8 cellular contexts compared by ENCODE assay signal in genomic region chr7:152463714-152464311, GRCh38. TPM values are rescaled to one million over a fixed set of nuclear protein-coding genes. Genes with fewer than 3 reads are reported as not detected.
A peak's percentile ranks its signal among the peaks of the same experiment; 100 is the strongest.
DNase-seq lines count a peak whose midpoint lies in the region; ATAC-seq, FAIRE-seq and TF ChIP-seq lines count a peak whose summit lies in the region.

No MANE protein-coding gene starts in this region.

- no peaks in the 10 kb centered on the region for H3K36me3 ChIP-seq in heart left ventricle

- peaks cover 0 to 33% (median 7%) of the 10 kb centered on the region in 12 donors for H3K4me1 ChIP-seq in heart left ventricle

- WGBS in adipose tissue, 3 donors = 0 to 1% (median 1%) methylated on average over 37 to 70 of the region's 70 CpGs
- WGBS in heart left ventricle, 4 donors = 0 to 1% (median 0%) methylated on average over 24 to 70 of the region's 70 CpGs

- DNase-seq in GM12891 (ENCODE audit: insufficient read length, low spot score) = peak; percentile 96
- DNase-seq in NCI-H1417 treated with DMSO at 0.1 percent for 48 hours (lab: John Stamatoyannopoulos, UW) = peak; percentile 98
- peak; percentile 92 to 98 for DNase-seq in SW 1271 (lab: John Stamatoyannopoulos, UW)
- peak; percentile 100 for DNase-seq in heart left ventricle
- DNase-seq in pons (ENCODE audit: low spot score) = peak; percentile 99
- peak; percentile 100 for DNase-seq in type B pancreatic cell (ENCODE audit: extremely low spot score, unreplicated experiment)

- FAIRE-seq in GM12891 (lab: Jason Lieb, UNC) = peak; percentile 97

- H3K9me3 Mint-ChIP-seq in type B pancreatic cell = no peaks in the 10 kb centered on the region

- H3K4me3 Mint-ChIP-seq in type B pancreatic cell = peak overlapping the region; percentile 96

- H3K27ac ChIP-seq in adipose tissue (ENCODE audit: low read depth, low read length) (peak overlapping the region; percentile 94), heart left ventricle (peak overlapping the region; percentile 99 to 100 (median 100))

- peak; percentile 63 for TF ChIP-seq POLR2A in GM12891 (IDR thresholded peaks at IDR 0.05; ENCODE audit: low read depth, low read length)
- TF ChIP-seq POLR2A in heart left ventricle (IDR thresholded peaks at IDR 0.05) = peak in 1 of 2 donors; percentile 87

- H3K4me3 ChIP-seq in heart left ventricle = peak overlapping the region; percentile 91 to 99 (median 96)

- H3K27me3 ChIP-seq in heart left ventricle = no peaks in the 10 kb centered on the region

- TF ChIP-seq CTCF in heart left ventricle (IDR thresholded peaks at IDR 0.05) = no peak
- no peak for TF ChIP-seq CTCF in type B pancreatic cell (conservative IDR thresholded peaks at IDR 0.05)

- ATAC-seq in HG02798 (IDR thresholded peaks at IDR 0.05; ENCODE audit: poor library complexity, unreplicated experiment) = peak; percentile 92
- ATAC-seq in heart left ventricle = peak; percentile 95 to 99 (median 98)

- peak overlapping the region; percentile 90 for H3K27ac Mint-ChIP-seq in type B pancreatic cell

- no peaks in the 10 kb centered on the region for H3K27me3 Mint-ChIP-seq in type B pancreatic cell

- no peaks in the 10 kb centered on the region for H3K36me3 Mint-ChIP-seq in type B pancreatic cell

- intact Hi-C loops in heart left ventricle (cut with DNase I) = loop anchor here in 8 of 10 donors (1.0 to 10.0 kb wide), 11 partner anchors 27 to 219 kb away; partner anchors contain the start of genes XRCC2 (in 5 of the 8) and KMT2C (in 4 of the 8)

- H3K4me1 Mint-ChIP-seq in type B pancreatic cell (ENCODE audit: unreplicated experiment) = peaks cover 24% of the 10 kb centered on the region

- H3K9me3 ChIP-seq in heart left ventricle = no peaks in the 10 kb centered on the region

TF ChIP-seq in GM12891, 5 proteins besides CTCF, POLR2A, EP300 and RAD21:
- TF ChIP-seq PAX5 (IDR thresholded peaks at IDR 0.05; ENCODE audit: insufficient read depth, low read length, severe bottlenecking) = peak; percentile 8
- no peak; the same call in 1 of the 2 replicates for TF ChIP-seq SPI1 (IDR thresholded peaks at IDR 0.05; ENCODE audit: low read depth, low read length)
- peak; percentile 49 for TF ChIP-seq POLR2AphosphoS5 (IDR thresholded peaks at IDR 0.05; ENCODE audit: low read depth, low read length)
TF ChIP-seq in GM12891: peak in this region for 2.

RNA-seq across cellular contexts. Expression of gene KMT2C, which starts 28.0 kb away (rescaled TPM):
- polyA plus RNA-seq in GM12891 (2012; ENCODE audit: low read depth, missing spikeins) = 10.3 TPM
- polyA plus RNA-seq in adipose tissue = 10 to 100 TPM in 2 of 3 donors, 1 to 10 TPM in 1; 8.6 to 17.2 (median 10.4) TPM
- 10 to 100 TPM; 29.3 to 62.4 (median 49.0) TPM for total RNA-seq in heart left ventricle
- 10 to 100 TPM in 1 of 2 donors, 1 to 10 TPM in 1; 8.4 to 17.4 TPM for polyA plus RNA-seq in heart left ventricle
- total RNA-seq in type B pancreatic cell (ENCODE audit: low replicate concordance) = 60.3 and 66.4 TPM in 2 replicates

Comparison
In these comparisons a context has a peak if more than half of its experiments do, and no peak if none do; other contexts are left out.
1. Peak in every context shown above with its lines: DNase-seq, ATAC-seq, H3K4me3 ChIP-seq and H3K27ac ChIP-seq.